ENCODE assay signal across 19 cellular contexts in genomic region chr6:13364842-13365241, GRCh38. TPM values are rescaled to one million over a fixed set of nuclear protein-coding genes. Genes with fewer than 3 reads are reported as not detected.
A peak's percentile ranks its signal among the peaks of the same experiment; 100 is the strongest.
DNase-seq lines count a peak whose midpoint lies in the region; ATAC-seq, FAIRE-seq and TF ChIP-seq lines count a peak whose summit lies in the region.
"Had no signal": no experiment of that assay in that cellular context is flagged by ENCODE, and none has a peak within 500 bp of the region (broad histone marks: within the 10 kb centered on the region; RNA-seq: fewer than 3 reads in every experiment).

No MANE protein-coding gene starts in this region.

- H3K14ac ChIP-seq in IMR-90 (replicated peaks; ENCODE audit: low read depth, low read length), result no peak overlapping the region
- no peak overlapping the region for H3K14ac ChIP-seq in H1 (ENCODE audit: insufficient read length)
- no peak overlapping the region for H3K14ac ChIP-seq in trophoblast cell (ENCODE audit: low read length)

- H3K36me3 Mint-ChIP-seq in memory B cell, result peaks cover 9% of the 10 kb centered on the region
- H3K36me3 Mint-ChIP-seq: CD8-positive, alpha-beta T cell had no signal

- H3K27ac Mint-ChIP-seq in memory B cell, result peak overlapping the region; percentile 42
- H3K27ac Mint-ChIP-seq: CD8-positive, alpha-beta T cell; HFFc6 had no signal

- ATAC-seq in IMR-90 (ENCODE audit: low read depth) (no peak), memory B cell (ENCODE audit: low read depth) (no peak), HG03521 (IDR thresholded peaks at IDR 0.05; ENCODE audit: unreplicated experiment) (no peak)
- ATAC-seq: CD8-positive, alpha-beta T cell; GM12878; HCT116 had no signal

- POLR2A ChIA-PET in IMR-90 (lab: Charles Lee; ENCODE audit: unreplicated experiment) (no interaction called here), H1 (lab: Charles Lee; ENCODE audit: partially characterized antibody) (no interaction called here), SK-N-SH (lab: Yijun Ruan, JAX) (no interaction called here)

- intact Hi-C loops in IMR-90 (cut with micrococcal nuclease), result no loop called here

- dilution Hi-C loops in IMR-90 (cut with HindIII; ENCODE audit: low sequenced_read_pairs, unreplicated experiment), result no loop called here

- WGBS in IMR-90 (ENCODE audit: extremely low coverage in 2 of 2, insufficient read length in 1 of 2), 2 experiments, result 99% methylated on average over 30 of the region's 34 CpGs; no CpG with 5 or more reads in 1 of the 2 experiments
- 96% methylated on average over 34 of the region's 34 CpGs; no CpG with 5 or more reads in 1 of the 2 experiments for WGBS in H1 (ENCODE audit: extremely low coverage in 1 of 2, insufficient coverage in 1 of 2, insufficient read length in 1 of 2, insufficient replicate concordance in 2 of 2, low coverage in 1 of 2, low lambda C conversion rate in 2 of 2, missing lambda C conversion rate in 1 of 2), 2 experiments
- WGBS in trophoblast cell (ENCODE audit: extremely low coverage, insufficient coverage, insufficient read length), result no CpG with 5 or more reads among the region's 34 CpGs
- 86% methylated on average over 8 of the region's 34 CpGs for WGBS in SK-N-SH (ENCODE audit: low lambda C conversion rate)

- peaks cover 1% of the 10 kb centered on the region; the same call in 1 of the 2 replicates for H3K36me3 ChIP-seq in IMR-90 (ENCODE audit: control insufficient read depth, insufficient read depth, low read length)
- H3K36me3 ChIP-seq in H1 (ENCODE audit: control insufficient read depth in 2 of 4, insufficient read depth in 4 of 4, low read length in 3 of 4), result peaks cover 0 to 4% (median 0%) of the 10 kb centered on the region in 4 experiments; a peak in 1 of 8 replicates
- peaks cover 0 to 5% of the 10 kb centered on the region in 2 experiments for H3K36me3 ChIP-seq in trophoblast cell (ENCODE audit: control insufficient read depth in 1 of 2, insufficient read depth in 2 of 2, low read length in 2 of 2)
- no peaks in the 10 kb centered on the region for H3K36me3 ChIP-seq in SK-N-SH (replicated peaks in 1 of 2; ENCODE audit: control insufficient read depth in 1 of 2, insufficient read depth in 2 of 2, low read length in 1 of 2)

- H3K4me3 ChIP-seq in IMR-90 (ENCODE audit: insufficient read depth, low read depth, low read length) (no peak overlapping the region), H1 (ENCODE audit: extremely low read depth in 1 of 4, insufficient read depth in 2 of 4, low read depth in 3 of 4, low read length in 4 of 4) (no peak overlapping the region), trophoblast cell (ENCODE audit: low read depth, low read length) (no peak overlapping the region), SK-N-SH (ENCODE audit: low read depth in 2 of 2, low read length in 1 of 2) (no peak overlapping the region)
- H3K4me3 ChIP-seq: BLaER1 treated with 17β-estradiol and CSF1 and Interleukin-3, amounts not matched to agents 10 nM and 100 nM; GM12878; GM23248 had no signal

- H3K79me1 ChIP-seq in IMR-90 (ENCODE audit: low read depth in 1 of 2, low read length in 2 of 2), result peaks cover 0 to 9% of the 10 kb centered on the region in 2 experiments; a peak in 1 of 4 replicates
- no peaks in the 10 kb centered on the region; the same call in 1 of the 2 replicates for H3K79me1 ChIP-seq in H1 (ENCODE audit: low read depth, low read length)
- H3K79me1 ChIP-seq in trophoblast cell (ENCODE audit: low read length), result peaks cover 2% of the 10 kb centered on the region

- FAIRE-seq in H1 (lab: Jason Lieb, UNC), result no peak
- FAIRE-seq: GM12878 had no signal

- H4K91ac ChIP-seq in IMR-90 (ENCODE audit: insufficient read depth, low read depth, low read length) (no peak overlapping the region), H1 (replicated peaks; ENCODE audit: insufficient read length, low read length) (no peak overlapping the region), trophoblast cell (ENCODE audit: low read depth, low read length) (no peak overlapping the region)

- TF ChIP-seq EP300 in H1 (IDR thresholded peaks at IDR 0.05; ENCODE audit: borderline replicate concordance in 1 of 2, low read depth in 2 of 2, low read length in 2 of 2) (no peak), SK-N-SH (IDR thresholded peaks at IDR 0.05; ENCODE audit: borderline replicate concordance in 1 of 2, low read depth in 1 of 2, low read length in 1 of 2) (no peak)

- no peaks in the 10 kb centered on the region for H3K27me3 Mint-ChIP-seq in memory B cell
- H3K27me3 Mint-ChIP-seq: B cell had no signal

- no peak for TF ChIP-seq RAD21 in IMR-90 (IDR thresholded peaks at IDR 0.05; ENCODE audit: low read length)
- no peak for TF ChIP-seq RAD21 in H1 (IDR thresholded peaks at IDR 0.05 in 1 of 2, conservative IDR thresholded peaks at IDR 0.05 in 1 of 2; ENCODE audit: low read depth in 2 of 2, low read length in 2 of 2)
- TF ChIP-seq RAD21 in SK-N-SH (IDR thresholded peaks at IDR 0.05; ENCODE audit: low read length), result no peak

- H2BK12ac ChIP-seq in H1 (ENCODE audit: low read depth, low read length) (no peak overlapping the region), trophoblast cell (ENCODE audit: low read length) (no peak overlapping the region)

- H4K20me1 ChIP-seq in IMR-90 (ENCODE audit: insufficient read depth, low read length) (no peaks in the 10 kb centered on the region), H1 (replicated peaks in 1 of 2; ENCODE audit: control insufficient read depth in 1 of 2, insufficient read depth in 2 of 2, low read length in 2 of 2) (no peaks in the 10 kb centered on the region), SK-N-SH (ENCODE audit: insufficient read depth) (no peaks in the 10 kb centered on the region)

- peaks cover 44% of the 10 kb centered on the region for H3K4me1 Mint-ChIP-seq in memory B cell

- no peak for TF ChIP-seq CTCF in IMR-90 (conservative IDR thresholded peaks at IDR 0.05; ENCODE audit: low read depth, low read length)
- no peak for TF ChIP-seq CTCF in H1 (IDR thresholded peaks at IDR 0.05; ENCODE audit: control extremely low read depth in 1 of 3, insufficient read depth in 1 of 3, low read depth in 1 of 3, low read length in 3 of 3)
- TF ChIP-seq CTCF in SK-N-SH (IDR thresholded peaks at IDR 0.05), result no peak

- H2BK20ac ChIP-seq in IMR-90 (ENCODE audit: low read depth, low read length) (no peak overlapping the region), H1 (ENCODE audit: low read length) (no peak overlapping the region)

- H3K56ac ChIP-seq in IMR-90 (ENCODE audit: extremely low read depth, insufficient read depth, low read length) (no peak overlapping the region), H1 (replicated peaks; ENCODE audit: insufficient read length, low read depth, low read length) (no peak overlapping the region)

- H3K4me1 ChIP-seq in IMR-90 (ENCODE audit: control insufficient read depth, insufficient read depth, low read length), result peaks cover 7% of the 10 kb centered on the region
- H3K4me1 ChIP-seq in H1 (replicated peaks in 1 of 4; ENCODE audit: control insufficient read depth in 3 of 4, insufficient read depth in 4 of 4, low read length in 3 of 4), result peaks cover 0 to 12% (median 7%) of the 10 kb centered on the region in 4 experiments; a peak in 5 of 7 replicates
- peaks cover 11 to 15% of the 10 kb centered on the region in 2 experiments for H3K4me1 ChIP-seq in trophoblast cell (ENCODE audit: control insufficient read depth in 1 of 2, insufficient read depth in 2 of 2, low read length in 2 of 2)
- H3K4me1 ChIP-seq in SK-N-SH (ENCODE audit: control insufficient read depth in 1 of 2, insufficient read depth in 2 of 2, low read depth in 1 of 2, low read length in 1 of 2), result peaks cover 0 to 13% of the 10 kb centered on the region in 2 experiments; a peak in 1 of 4 replicates

- H4K8ac ChIP-seq in IMR-90 (ENCODE audit: low read depth in 2 of 2, low read length in 2 of 2), result no peak overlapping the region
- H4K8ac ChIP-seq in H1 (ENCODE audit: extremely low read depth, insufficient read depth, low read length), result peak overlapping the region; percentile 3; the same call in 1 of the 2 replicates
- no peak overlapping the region for H4K8ac ChIP-seq in trophoblast cell (ENCODE audit: low read depth, low read length)

- H3K27ac ChIP-seq in IMR-90 (ENCODE audit: insufficient read depth, low read length) (no peak overlapping the region), H1 (ENCODE audit: low read depth, low read length) (no peak overlapping the region), trophoblast cell (ENCODE audit: low read depth, low read length) (no peak overlapping the region), SK-N-SH (ENCODE audit: low read depth in 2 of 2, low read length in 1 of 2) (no peak overlapping the region)
- H3K27ac ChIP-seq: BLaER1 treated with 17β-estradiol and CSF1 and Interleukin-3, amounts not matched to agents 10 nM and 100 nM; GM23248 had no signal

- no TSS peak for BruUV-seq in IMR-90 (replicated peaks; lab: Mats Ljungman, UMichigan)

- H3K9ac ChIP-seq in IMR-90 (ENCODE audit: low read depth, low read length) (no peak overlapping the region), H1 (replicated peaks in 1 of 4; ENCODE audit: extremely low read depth in 1 of 4, low read depth in 3 of 4, low read length in 3 of 4) (no peak overlapping the region), trophoblast cell (ENCODE audit: low read length) (no peak overlapping the region), SK-N-SH (no peak overlapping the region)
- H3K9ac ChIP-seq: BLaER1 treated with 17β-estradiol and CSF1 and Interleukin-3, amounts not matched to agents 10 nM and 100 nM; GM23248 had no signal

- H4K5ac ChIP-seq in IMR-90 (ENCODE audit: low read depth, low read length), result no peak overlapping the region
- no peak overlapping the region for H4K5ac ChIP-seq in H1 (ENCODE audit: insufficient read length, low read depth, low read length)

- H4K12ac ChIP-seq in trophoblast cell (ENCODE audit: low read depth, low read length), result no peak overlapping the region

- H2AK5ac ChIP-seq in IMR-90 (ENCODE audit: low read depth, low read length) (peak overlapping the region; percentile 18; the same call in 1 of the 2 replicates), H1 (ENCODE audit: low read depth, low read length) (no peak overlapping the region), trophoblast cell (ENCODE audit: low read length) (peak overlapping the region; percentile 12)

- H3K9me3 ChIP-seq in IMR-90 (ENCODE audit: control insufficient read depth, insufficient read depth, low read length) (no peaks in the 10 kb centered on the region), H1 (ENCODE audit: insufficient read depth in 2 of 2, low read depth in 1 of 2, low read length in 1 of 2) (no peaks in the 10 kb centered on the region), trophoblast cell (ENCODE audit: insufficient read depth, low read depth, low read length) (peaks cover 3% of the 10 kb centered on the region), SK-N-SH (no peaks in the 10 kb centered on the region)

- H3K4me3 Mint-ChIP-seq in memory B cell, result no peak overlapping the region
- H3K4me3 Mint-ChIP-seq: CD8-positive, alpha-beta T cell; HFFc6 had no signal

- CTCF ChIA-PET in IMR-90 (lab: Yijun Ruan, JAX), result no interaction called here
- CTCF ChIA-PET in H1 (lab: Charles Lee; ENCODE audit: partially characterized antibody), result interaction anchor here (0.5 to 1.6 kb wide), 2 partner anchors 156 to 207 kb away, joined by 4 read pairs; no protein-coding TSS in a partner anchor
- CTCF ChIA-PET in SK-N-SH (lab: Yijun Ruan, JAX), result no interaction called here

- H3K79me2 ChIP-seq in H1 (ENCODE audit: control insufficient read depth in 1 of 2, insufficient read depth in 2 of 2, low read length in 2 of 2) (no peaks in the 10 kb centered on the region), trophoblast cell (ENCODE audit: control insufficient read depth, insufficient read depth, low read length, poor library complexity) (no peaks in the 10 kb centered on the region), SK-N-SH (ENCODE audit: insufficient read depth) (no peaks in the 10 kb centered on the region)

- H3K23ac ChIP-seq in IMR-90 (ENCODE audit: low read depth, low read length) (no peak overlapping the region), H1 (ENCODE audit: insufficient read length) (no peak overlapping the region), trophoblast cell (ENCODE audit: low read length) (no peak overlapping the region)

- no peak for DNase-seq in IMR-90
- no peak for DNase-seq in H1 (ENCODE audit: low read depth in 1 of 2, low spot score in 2 of 2)
- no peak for DNase-seq in memory B cell (ENCODE audit: low spot score in 2 of 2)
- no peak for DNase-seq in trophoblast cell
- DNase-seq in SK-N-SH, result no peak
- no peak for DNase-seq in H4 (ENCODE audit: low spot score)
- DNase-seq: CD8-positive, alpha-beta T cell; DMS 273 treated with DMSO at 0.1 percent for 48 hours; DMS53; DND-41; EL; GM23248; H7; HFFc6 had no signal

- H2BK15ac ChIP-seq in IMR-90 (ENCODE audit: low read depth, low read length), result no peak overlapping the region
- no peak overlapping the region for H2BK15ac ChIP-seq in H1 (ENCODE audit: low read length)

- no peaks in the 10 kb centered on the region for H3F3A ChIP-seq in SK-N-SH (replicated peaks; ENCODE audit: insufficient read depth)

- H3K27me3 ChIP-seq in IMR-90 (ENCODE audit: control insufficient read depth, insufficient read depth, low read length), result no peaks in the 10 kb centered on the region
- H3K27me3 ChIP-seq in H1 (replicated peaks in 1 of 4; ENCODE audit: control insufficient read depth in 3 of 4, extremely low read depth in 1 of 4, insufficient read depth in 3 of 4, low read length in 3 of 4), result no peaks in the 10 kb centered on the region
- H3K27me3 ChIP-seq in trophoblast cell (ENCODE audit: insufficient read depth, low read length), result no peaks in the 10 kb centered on the region
- H3K27me3 ChIP-seq in SK-N-SH (ENCODE audit: insufficient read depth), result no peaks in the 10 kb centered on the region
- H3K27me3 ChIP-seq: BLaER1 treated with 17β-estradiol and CSF1 and Interleukin-3, amounts not matched to agents 10 nM and 100 nM had no signal

- H2BK5ac ChIP-seq in IMR-90 (ENCODE audit: low read depth, low read length, poor library complexity, severe bottlenecking), result no peak overlapping the region
- H2BK5ac ChIP-seq in H1 (ENCODE audit: low read depth, low read length), result no peak overlapping the region
- H2BK5ac ChIP-seq in trophoblast cell (ENCODE audit: low read depth, low read length, poor library complexity), result no peak overlapping the region

- H3K9me2 ChIP-seq in SK-N-SH, result no peaks in the 10 kb centered on the region

- H3K4ac ChIP-seq in IMR-90 (ENCODE audit: low read depth, low read length) (no peak overlapping the region), H1 (replicated peaks; ENCODE audit: insufficient read length, low read depth, low read length) (no peak overlapping the region), trophoblast cell (ENCODE audit: low read depth, low read length) (no peak overlapping the region)

- H3K4me2 ChIP-seq in IMR-90 (ENCODE audit: low read depth, low read length) (no peak overlapping the region), H1 (ENCODE audit: insufficient read depth in 1 of 2, low read depth in 2 of 2, low read length in 2 of 2) (no peak overlapping the region), trophoblast cell (ENCODE audit: low read length) (no peak overlapping the region), SK-N-SH (no peak overlapping the region)
- H3K4me2 ChIP-seq: BLaER1 treated with 17β-estradiol and CSF1 and Interleukin-3, amounts not matched to agents 10 nM and 100 nM had no signal

- H3K23me2 ChIP-seq in H1 (ENCODE audit: low read depth, low read length), result no peaks in the 10 kb centered on the region

- H3K9me3 Mint-ChIP-seq in memory B cell, result no peaks in the 10 kb centered on the region
- H3K9me3 Mint-ChIP-seq: CD8-positive, alpha-beta T cell; HFFc6 had no signal

- no peak overlapping the region for H2AK9ac ChIP-seq in IMR-90 (replicated peaks; ENCODE audit: low read depth, low read length, poor library complexity)

- in situ Hi-C loops in IMR-90 (cut with MboI; ENCODE audit: low sequenced_read_pairs), result no loop called here

- TF ChIP-seq POLR2A in IMR-90 (IDR thresholded peaks at IDR 0.05; ENCODE audit: low read depth, low read length), result no peak
- TF ChIP-seq POLR2A in H1 (IDR thresholded peaks at IDR 0.05; ENCODE audit: control extremely low read depth in 1 of 2, low read depth in 2 of 2, low read length in 2 of 2), result no peak

- H2BK120ac ChIP-seq in IMR-90 (ENCODE audit: low read depth, low read length) (no peak overlapping the region), H1 (replicated peaks; ENCODE audit: low read depth, low read length) (no peak overlapping the region), trophoblast cell (ENCODE audit: insufficient read depth, low read length, poor library complexity) (no peak overlapping the region)

- peaks cover 16% of the 10 kb centered on the region for H3K9me1 ChIP-seq in IMR-90 (ENCODE audit: insufficient read depth, low read length)

- H3K18ac ChIP-seq in IMR-90 (ENCODE audit: low read depth, low read length) (no peak overlapping the region), H1 (ENCODE audit: extremely low read depth, low read length) (no peak overlapping the region), trophoblast cell (ENCODE audit: low read length) (no peak overlapping the region)

- H2AFZ ChIP-seq in IMR-90 (replicated peaks; ENCODE audit: low read length, poor library complexity) (no peak overlapping the region), H1 (ENCODE audit: low read length) (no peak overlapping the region), trophoblast cell (ENCODE audit: insufficient read depth, low read length, poor library complexity) (no peak overlapping the region), SK-N-SH (ENCODE audit: low read depth) (no peak overlapping the region)
- H2AFZ ChIP-seq: GM23248 had no signal

RNA-seq across cellular contexts. Expression of gene TBC1D7, which starts 36.5 kb away (rescaled TPM):
- 14.3 and 16.4 TPM in 2 replicates for total RNA-seq in IMR-90 (2012; rRNA removed)
- polyA plus RNA-seq in IMR-90 (2012; rRNA removed), result 17.6 and 22.6 TPM in 2 replicates
- 9.8 and 23.1 TPM in 2 replicates for polyA plus RNA-seq in IMR-90 (2012; cell fraction: cytosol; rRNA removed)
- 3.2 and 15.3 TPM in 2 replicates for polyA plus RNA-seq in IMR-90 (2012; cell fraction: nucleus; rRNA removed; ENCODE audit: low replicate concordance)
- total RNA-seq in H1 (2021; fragmentation: NEBNext Ultra II Directional; extraction: Animal tissue kit (Norgen Biotek cat#: 25700)), result 55.2 and 59.9 TPM in 2 replicates
- polyA plus RNA-seq in H1 (2011; rRNA removed), result 30.7 and 46.1 TPM in 2 replicates
- polyA plus RNA-seq in H1 (2011; cell fraction: cytosol; rRNA removed), result 43.5 TPM
- 33.7 TPM for polyA plus RNA-seq in H1 (2011; cell fraction: nucleus; rRNA removed)
- polyA plus RNA-seq in H1 (2012, experiment 1 of 2), result 53.1 to 66.6 TPM (median 55.8 TPM) in 4 replicates
- polyA plus RNA-seq in H1 (2012, experiment 2 of 2), result 45.9 TPM
- 46.1 TPM for polyA plus RNA-seq in H1 (2013, experiment 1 of 2)
- polyA plus RNA-seq in H1 (2013, experiment 2 of 2), result 47.4 TPM
- 91.4 and 92.0 TPM in 2 replicates for polyA minus RNA-seq in H1 (2011; rRNA and poly(A)+ RNA removed)
- polyA minus RNA-seq in H1 (2011; cell fraction: cytosol; rRNA and poly(A)+ RNA removed), result 15.1 TPM
- polyA minus RNA-seq in H1 (2011; cell fraction: nucleus; rRNA and poly(A)+ RNA removed), result 87.6 TPM
- 32.2 and 33.6 TPM in 2 replicates for polyA plus RNA-seq in trophoblast cell (2013)
- polyA plus RNA-seq in SK-N-SH (2012; rRNA removed), result 25.2 and 27.5 TPM in 2 replicates
- 27.7 and 30.3 TPM in 2 replicates for polyA plus RNA-seq in SK-N-SH (2012; cell fraction: cytosol; rRNA removed)
- 22.8 and 24.5 TPM in 2 replicates for polyA plus RNA-seq in SK-N-SH (2012; cell fraction: nucleus; rRNA removed)
- 31.9 and 33.7 TPM in 2 replicates for total RNA-seq in H4 (2014; rRNA removed; shearing (Covaris generic))
